Comparison of ENCODE assay signal across 18 cellular contexts in the genomic region with DNA sequence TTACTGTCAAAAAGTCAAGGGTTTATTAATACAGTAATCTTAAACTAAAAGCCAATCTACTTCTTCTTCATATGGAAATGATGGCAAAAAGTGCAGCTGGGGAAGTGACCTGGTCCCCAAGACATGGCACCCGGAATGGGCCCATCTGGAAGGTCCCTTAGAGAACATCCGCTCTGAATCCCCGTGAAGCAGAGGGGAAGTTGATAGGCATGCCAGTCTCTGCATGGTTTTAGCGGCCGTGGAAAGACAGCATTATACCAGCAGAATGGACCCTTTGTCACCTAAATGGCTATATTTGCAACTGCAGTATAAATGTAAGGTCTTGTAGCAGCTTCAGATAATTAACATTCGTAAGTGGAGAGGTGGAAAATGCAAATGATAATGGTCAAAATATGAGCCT. TPM values are rescaled to one million over a fixed set of nuclear protein-coding genes. Genes with fewer than 3 reads are reported as not detected.
DNase-seq lines count a peak whose midpoint lies in the region; ATAC-seq and TF ChIP-seq lines count a peak whose summit lies in the region.
"Had no signal": no experiment of that assay in that cellular context is flagged by ENCODE, and none has a peak within 500 bp of the region (broad histone marks: within the 10 kb centered on the region; RNA-seq: fewer than 3 reads in every experiment).

No MANE protein-coding gene starts in this region.

- DNase-seq in CD1c-positive myeloid dendritic cell (ENCODE audit: extremely low spot score) (peak; percentile 69), T-helper 17 cell (no peak), memory B cell (ENCODE audit: low spot score in 2 of 2) (no peak), HCEC 1CT (no peak), GOT3 (lab: John Stamatoyannopoulos, UW) (no peak), natural killer cell (no peak)
- DNase-seq: activated CD4-positive, alpha-beta memory T cell treated with anti-CD3 and anti-CD28 coated beads for 36 hours; COR-L47; EL; KBM-7; NCI-H2029 treated with DMSO at 0.1 percent for 48 hours; NCI-H446 treated with DMSO at 0.1 percent for 48 hours; ovary; right lobe of liver had no signal

- TF ChIP-seq CTCF in natural killer cell (IDR thresholded peaks at IDR 0.05) = no peak

- ATAC-seq in GM19043 (IDR thresholded peaks at IDR 0.05; ENCODE audit: low read depth, unreplicated experiment) = peak; percentile 13
- ATAC-seq in T-helper 17 cell = no peak
- peak; percentile 37 for ATAC-seq in memory B cell (ENCODE audit: low read depth)
- no peak for ATAC-seq in HG02973 (IDR thresholded peaks at IDR 0.05; ENCODE audit: unreplicated experiment)
- no peak for ATAC-seq in natural killer cell

- H3K36me3 Mint-ChIP-seq in T-helper 17 cell (ENCODE audit: low read depth) (peaks cover 2% of the 10 kb centered on the region), memory B cell (peaks cover 11% of the 10 kb centered on the region), natural killer cell (no peaks in the 10 kb centered on the region)

- H3K4me3 Mint-ChIP-seq in T-helper 17 cell = peak overlapping the region; percentile 73
- H3K4me3 Mint-ChIP-seq in memory B cell = peak overlapping the region; percentile 79
- no peak overlapping the region for H3K4me3 Mint-ChIP-seq in natural killer cell
- H3K4me3 Mint-ChIP-seq: activated CD4-positive, alpha-beta memory T cell treated with anti-CD3 and anti-CD28 coated beads for 36 hours had no signal

- H3K9me3 ChIP-seq in T-helper 17 cell (ENCODE audit: control insufficient read depth, low read length, poor library complexity, severe bottlenecking) = no peaks in the 10 kb centered on the region
- H3K9me3 ChIP-seq: breast epithelium, ovary, right lobe of liver, thoracic aorta had no signal

- H3K9me3 Mint-ChIP-seq in memory B cell (no peaks in the 10 kb centered on the region), natural killer cell (no peaks in the 10 kb centered on the region)
- H3K9me3 Mint-ChIP-seq: activated CD4-positive, alpha-beta memory T cell treated with anti-CD3 and anti-CD28 coated beads for 36 hours had no signal

- H3K27me3 Mint-ChIP-seq in T-helper 17 cell (no peaks in the 10 kb centered on the region), memory B cell (no peaks in the 10 kb centered on the region), natural killer cell (ENCODE audit: low read depth in 2 of 2) (no peaks in the 10 kb centered on the region)
- H3K27me3 Mint-ChIP-seq: activated CD4-positive, alpha-beta memory T cell treated with anti-CD3 and anti-CD28 coated beads for 36 hours had no signal

- intact Hi-C loops in natural killer cell (cut with micrococcal nuclease) = no loop called here

- peaks cover 22% of the 10 kb centered on the region for H3K4me1 Mint-ChIP-seq in T-helper 17 cell
- H3K4me1 Mint-ChIP-seq in memory B cell = peaks cover 36% of the 10 kb centered on the region
- H3K4me1 Mint-ChIP-seq in natural killer cell = peaks cover 6 to 11% of the 10 kb centered on the region in 2 donors

- peak overlapping the region; percentile 57 for H3K27ac Mint-ChIP-seq in T-helper 17 cell
- peak overlapping the region; percentile 59 for H3K27ac Mint-ChIP-seq in memory B cell
- no peak overlapping the region for H3K27ac Mint-ChIP-seq in natural killer cell
- H3K27ac Mint-ChIP-seq: activated CD4-positive, alpha-beta memory T cell treated with anti-CD3 and anti-CD28 coated beads for 36 hours had no signal

RNA-seq across cellular contexts. Expression of a gene that starts 32.4 kb away (rescaled TPM):
- total RNA-seq in T-helper 17 cell = 100 to 1,000 TPM; 287 to 328 TPM
- total RNA-seq in natural killer cell = 100 to 1,000 TPM in 2 of 3 donors, 10 to 100 TPM in 1; 43.7 to 187 (median 116) TPM

Comparison
In these comparisons a context has a peak if more than half of its experiments do, and no peak if none do; other contexts are left out.
1. ATAC-seq: peak in GM19043 (single experiment) and memory B cell (single experiment); none in T-helper 17 cell (single experiment), HG02973 (single experiment) and natural killer cell (0 of 3).
2. H3K27ac Mint-ChIP-seq: peak in T-helper 17 cell (single experiment) and memory B cell (single experiment); none in natural killer cell (0 of 2).